32 cellular contexts compared by ENCODE assay signal in the genomic region with DNA sequence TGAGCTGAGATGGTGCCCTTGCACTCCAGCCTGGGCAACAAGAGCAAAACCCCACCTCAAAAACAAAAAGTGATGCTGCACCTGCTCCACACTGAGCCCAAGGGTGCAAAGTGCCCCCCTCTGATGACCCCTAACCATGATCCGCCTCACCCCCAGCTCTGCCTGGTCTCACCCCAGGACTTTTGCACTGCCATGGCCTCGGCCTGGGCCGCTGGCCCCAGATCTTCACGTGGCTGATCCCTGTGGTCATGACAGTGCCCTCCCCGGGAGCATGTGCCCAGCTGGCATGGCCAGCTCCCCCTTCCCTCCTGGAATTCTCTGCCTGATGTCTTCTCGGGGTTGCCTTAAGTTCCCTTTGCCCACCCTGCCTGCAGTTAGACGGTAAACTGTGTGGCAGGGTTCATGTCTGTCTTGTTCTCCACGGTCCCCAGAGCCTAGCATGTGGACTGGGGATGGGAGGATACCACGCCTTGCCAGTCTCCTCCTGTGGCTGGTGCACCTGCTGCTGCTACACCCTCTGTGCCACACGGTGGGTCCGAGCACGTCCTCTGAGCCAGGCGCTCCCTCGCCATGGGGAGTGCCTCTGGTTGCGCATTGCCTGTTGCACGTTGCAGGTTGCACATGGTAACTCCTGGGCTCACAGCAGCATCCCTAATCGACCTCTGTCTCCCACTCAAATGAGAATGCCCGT.
"Had no signal": no experiment of that assay in that cellular context is flagged by ENCODE, and none has a peak within 500 bp of the region (broad histone marks: within the 10 kb centered on the region; RNA-seq: fewer than 3 reads in every experiment).

No MANE protein-coding gene starts in this region.

- H3K4me3 Mint-ChIP-seq: activated CD4-positive, alpha-beta memory T cell treated with anti-CD3 and anti-CD28 coated beads for 36 hours; activated CD8-positive, alpha-beta memory T cell treated with anti-CD3 and anti-CD28 coated beads, Interleukin-2, amount 10 ng/mL, durations not matched to agents 7 days and 5 days; activated CD8-positive, alpha-beta T cell treated with anti-CD3 and anti-CD28 coated beads, Interleukin-2, amount 10 ng/mL, durations not matched to agents 7 days and 5 days; activated naive CD4-positive, alpha-beta T cell treated with anti-CD3 and anti-CD28 coated beads, Interleukin-2, amount 10 ng/mL, durations not matched to agents 7 days and 5 days; activated naive CD8-positive, alpha-beta T cell treated with anti-CD3 and anti-CD28 coated beads, Interleukin-2, amount 10 ng/mL, durations not matched to agents 7 days and 5 days; activated T-helper 1 cell treated with anti-CD3 and anti-CD28 coated beads, Interleukin-12 subunit alpha, Interleukin-12 subunit beta, Interleukin-2, Interleukin-4 antibody, amounts not matched to agents 30 ng/mL and 10 ng/mL and 1 ng/mL, durations not matched to agents 14 hours and 24 hours and 36 hours; effector memory CD8-positive, alpha-beta T cell; WTC11 had no signal

- DNase-seq: activated CD4-positive, alpha-beta memory T cell treated with anti-CD3 and anti-CD28 coated beads for 36 hours; activated CD4-positive, alpha-beta T cell treated with anti-CD3 and anti-CD28 coated beads for 1 hour; activated CD4-positive, alpha-beta T cell treated with anti-CD3 and anti-CD28 coated beads for 4 hours; activated CD8-positive, alpha-beta memory T cell treated with anti-CD3 and anti-CD28 coated beads, Interleukin-2, amount 10 ng/mL, durations not matched to agents 7 days and 5 days; activated CD8-positive, alpha-beta memory T cell treated with anti-CD3 and anti-CD28 coated beads, Interleukin-2, amount 50 U/mL, for 4 hours; activated CD8-positive, alpha-beta T cell treated with anti-CD3 and anti-CD28 coated beads, Interleukin-2, amount 10 ng/mL, durations not matched to agents 7 days and 5 days; activated effector memory CD4-positive, alpha-beta T cell treated with anti-CD3 and anti-CD28 coated beads, Interleukin-2, amount 50 U/mL, for 16 hours; activated naive CD4-positive, alpha-beta T cell treated with anti-CD3 and anti-CD28 coated beads, Interleukin-2, amount 10 ng/mL, durations not matched to agents 7 days and 5 days; activated naive CD8-positive, alpha-beta T cell treated with anti-CD3 and anti-CD28 coated beads, Interleukin-2, amount 10 ng/mL, durations not matched to agents 7 days and 5 days; activated T-cell treated with anti-CD3 and anti-CD28 coated beads, Interleukin-2, amount 50 U/mL, for 1 hour; activated T-cell treated with anti-CD3 and anti-CD28 coated beads, Interleukin-2, amount 50 U/mL, for 48 hours; amniotic stem cell; anterior cingulate cortex; body of pancreas; caudate nucleus; cortex of kidney; dermis blood vessel endothelial cell; effector CD4-positive, alpha-beta T cell; effector memory CD8-positive, alpha-beta T cell; erythroblast; foreskin keratinocyte; gastrocnemius medialis; glutamatergic neuron; heart left ventricle; T-helper 2 cell had no signal

- H3K36me3 Mint-ChIP-seq: activated CD4-positive, alpha-beta memory T cell treated with anti-CD3 and anti-CD28 coated beads for 36 hours; activated CD8-positive, alpha-beta memory T cell treated with anti-CD3 and anti-CD28 coated beads, Interleukin-2, amount 10 ng/mL, durations not matched to agents 7 days and 5 days; activated naive CD4-positive, alpha-beta T cell treated with anti-CD3 and anti-CD28 coated beads, Interleukin-2, amount 10 ng/mL, durations not matched to agents 7 days and 5 days; activated naive CD4-positive, alpha-beta T cell treated with anti-CD3 and anti-CD28 coated beads, Interleukin-2, amount 50 U/mL, for 72 hours; activated naive CD8-positive, alpha-beta T cell treated with anti-CD3 and anti-CD28 coated beads, Interleukin-2, amount 10 ng/mL, durations not matched to agents 7 days and 5 days had no signal

- H3K27ac Mint-ChIP-seq: activated CD4-positive, alpha-beta memory T cell treated with anti-CD3 and anti-CD28 coated beads for 36 hours; activated CD8-positive, alpha-beta memory T cell treated with anti-CD3 and anti-CD28 coated beads, Interleukin-2, amount 10 ng/mL, durations not matched to agents 7 days and 5 days; activated CD8-positive, alpha-beta T cell treated with anti-CD3 and anti-CD28 coated beads, Interleukin-2, amount 10 ng/mL, durations not matched to agents 7 days and 5 days; activated naive CD4-positive, alpha-beta T cell treated with anti-CD3 and anti-CD28 coated beads, Interleukin-2, amount 10 ng/mL, durations not matched to agents 7 days and 5 days; activated naive CD4-positive, alpha-beta T cell treated with anti-CD3 and anti-CD28 coated beads, Interleukin-2, amount 50 U/mL, for 72 hours; activated naive CD8-positive, alpha-beta T cell treated with anti-CD3 and anti-CD28 coated beads, Interleukin-2, amount 10 ng/mL, durations not matched to agents 7 days and 5 days; activated T-helper 1 cell treated with anti-CD3 and anti-CD28 coated beads, Interleukin-12 subunit alpha, Interleukin-12 subunit beta, Interleukin-2, Interleukin-4 antibody, amounts not matched to agents 30 ng/mL and 10 ng/mL and 1 ng/mL, durations not matched to agents 14 hours and 24 hours and 36 hours; activated T-helper 2 cell treated with anti-CD3 and anti-CD28 coated beads, Interferon-gamma antibody, Interleukin-2, Interleukin-4, amounts not matched to agents 10 μg/mL and 5 μg/mL and 100 μg/mL, durations not matched to agents 14 hours and 24 hours and 36 hours; effector memory CD8-positive, alpha-beta T cell; WTC11 had no signal

- H3K4me3 ChIP-seq: body of pancreas, esophagus muscularis mucosa, gastrocnemius medialis, heart left ventricle had no signal

- H3K4me1 Mint-ChIP-seq: activated CD8-positive, alpha-beta memory T cell treated with anti-CD3 and anti-CD28 coated beads, Interleukin-2, amount 10 ng/mL, durations not matched to agents 7 days and 5 days; activated naive CD4-positive, alpha-beta T cell treated with anti-CD3 and anti-CD28 coated beads, Interleukin-2, amount 10 ng/mL, durations not matched to agents 7 days and 5 days; activated naive CD8-positive, alpha-beta T cell treated with anti-CD3 and anti-CD28 coated beads, Interleukin-2, amount 10 ng/mL, durations not matched to agents 7 days and 5 days; WTC11 had no signal

- H3K4me1 ChIP-seq: body of pancreas, esophagus muscularis mucosa, foreskin keratinocyte, gastrocnemius medialis, heart left ventricle had no signal

- H3K27me3 ChIP-seq: body of pancreas, foreskin keratinocyte had no signal

- H3K36me3 ChIP-seq: esophagus muscularis mucosa, gastrocnemius medialis, heart left ventricle had no signal

- H3K9me3 ChIP-seq: esophagus muscularis mucosa, gastrocnemius medialis had no signal

- H3K27ac ChIP-seq: body of pancreas, esophagus muscularis mucosa, foreskin keratinocyte, gastrocnemius medialis, heart left ventricle, VCaP had no signal

- H3K9me3 Mint-ChIP-seq: activated CD4-positive, alpha-beta memory T cell treated with anti-CD3 and anti-CD28 coated beads for 36 hours; activated naive CD4-positive, alpha-beta T cell treated with anti-CD3 and anti-CD28 coated beads, Interleukin-2, amount 10 ng/mL, durations not matched to agents 7 days and 5 days; activated naive CD4-positive, alpha-beta T cell treated with anti-CD3 and anti-CD28 coated beads, Interleukin-2, amount 50 U/mL, for 72 hours; activated naive CD8-positive, alpha-beta T cell treated with anti-CD3 and anti-CD28 coated beads, Interleukin-2, amount 10 ng/mL, durations not matched to agents 7 days and 5 days; activated T-helper 1 cell treated with anti-CD3 and anti-CD28 coated beads, Interleukin-12 subunit alpha, Interleukin-12 subunit beta, Interleukin-2, Interleukin-4 antibody, amounts not matched to agents 30 ng/mL and 10 ng/mL and 1 ng/mL, durations not matched to agents 14 hours and 24 hours and 36 hours; activated T-helper 2 cell treated with anti-CD3 and anti-CD28 coated beads, Interferon-gamma antibody, Interleukin-2, Interleukin-4, amounts not matched to agents 10 μg/mL and 5 μg/mL and 100 μg/mL, durations not matched to agents 14 hours and 24 hours and 36 hours; effector memory CD8-positive, alpha-beta T cell had no signal

- H3K27me3 Mint-ChIP-seq: activated CD8-positive, alpha-beta memory T cell treated with anti-CD3 and anti-CD28 coated beads, Interleukin-2, amount 10 ng/mL, durations not matched to agents 7 days and 5 days; activated naive CD4-positive, alpha-beta T cell treated with anti-CD3 and anti-CD28 coated beads, Interleukin-2, amount 10 ng/mL, durations not matched to agents 7 days and 5 days; activated naive CD8-positive, alpha-beta T cell treated with anti-CD3 and anti-CD28 coated beads, Interleukin-2, amount 10 ng/mL, durations not matched to agents 7 days and 5 days had no signal

- ATAC-seq: activated CD8-positive, alpha-beta memory T cell treated with anti-CD3 and anti-CD28 coated beads, Interleukin-2, amount 10 ng/mL, durations not matched to agents 7 days and 5 days; activated CD8-positive, alpha-beta T cell treated with anti-CD3 and anti-CD28 coated beads, Interleukin-2, amount 10 ng/mL, durations not matched to agents 7 days and 5 days; activated naive CD4-positive, alpha-beta T cell treated with anti-CD3 and anti-CD28 coated beads, Interleukin-2, amount 50 U/mL, for 72 hours; body of pancreas; effector memory CD8-positive, alpha-beta T cell; foreskin keratinocyte; gastrocnemius medialis; heart left ventricle; WTC11 had no signal

- FAIRE-seq: colon had no signal
